In the genomic region with DNA sequence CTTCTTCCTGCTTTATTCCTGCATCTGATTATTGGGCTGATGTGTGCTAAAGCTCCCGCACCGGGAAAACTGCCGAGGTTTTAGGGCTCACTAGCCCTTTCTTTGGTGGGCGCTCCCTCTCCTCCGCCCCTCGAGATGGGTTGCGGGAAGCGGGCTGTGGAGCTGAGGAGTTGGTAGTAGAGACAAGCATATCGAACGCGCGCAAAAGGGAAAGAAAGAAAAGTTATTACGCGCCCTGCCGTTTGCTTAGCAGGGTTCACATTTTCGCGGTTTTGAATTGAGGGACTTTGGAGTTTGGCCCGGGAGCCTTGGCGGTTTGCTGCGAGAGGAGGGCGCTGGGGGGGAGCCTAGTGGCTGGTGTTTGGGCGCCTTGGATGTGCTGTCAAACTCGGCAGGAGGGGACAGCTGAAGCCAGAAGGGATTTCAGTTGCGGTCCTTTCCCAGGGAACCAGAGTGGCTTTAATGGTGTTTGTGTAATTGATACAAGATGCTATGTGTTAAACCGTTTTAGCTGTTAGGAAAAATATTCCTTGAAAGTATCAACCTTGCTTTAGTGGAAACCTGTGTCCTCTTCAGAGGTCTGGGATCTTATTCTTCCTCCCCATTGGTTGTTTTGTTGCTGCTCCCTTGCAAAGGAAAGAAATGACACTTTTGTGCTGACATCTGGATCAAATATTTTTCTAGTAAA, we compare ENCODE assay signal across 1 cellular context.
TF ChIP-seq lines count a peak whose summit lies in the region.

No MANE protein-coding gene starts in this region.

TF ChIP-seq in HepG2, 621 proteins besides CTCF, POLR2A, EP300 and RAD21 (continued from another document):
- TF ChIP-seq, protein P1, sequence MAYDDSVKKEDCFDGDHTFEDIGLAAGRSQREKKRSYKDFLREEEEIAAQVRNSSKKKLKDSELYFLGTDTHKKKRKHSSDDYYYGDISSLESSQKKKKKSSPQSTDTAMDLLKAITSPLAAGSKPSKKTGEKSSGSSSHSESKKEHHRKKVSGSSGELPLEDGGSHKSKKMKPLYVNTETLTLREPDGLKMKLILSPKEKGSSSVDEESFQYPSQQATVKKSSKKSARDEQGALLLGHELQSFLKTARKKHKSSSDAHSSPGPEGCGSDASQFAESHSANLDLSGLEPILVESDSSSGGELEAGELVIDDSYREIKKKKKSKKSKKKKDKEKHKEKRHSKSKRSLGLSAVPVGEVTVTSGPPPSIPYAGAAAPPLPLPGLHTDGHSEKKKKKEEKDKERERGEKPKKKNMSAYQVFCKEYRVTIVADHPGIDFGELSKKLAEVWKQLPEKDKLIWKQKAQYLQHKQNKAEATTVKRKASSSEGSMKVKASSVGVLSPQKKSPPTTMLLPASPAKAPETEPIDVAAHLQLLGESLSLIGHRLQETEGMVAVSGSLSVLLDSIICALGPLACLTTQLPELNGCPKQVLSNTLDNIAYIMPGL (CRISPR knock-in tag; IDR thresholded peaks at IDR 0.05; ENCODE audit: borderline replicate concordance in 1 of 2, low read depth in 1 of 2) = peak in 1 of 2 experiments; percentile 38; a peak in 1 of 4 replicates
- peak; percentile 56; the same call in 1 of the 2 replicates for TF ChIP-seq ZNF724P (CRISPR knock-in tag; IDR thresholded peaks at IDR 0.05; ENCODE audit: borderline replicate concordance)
